ENCODE assay signal across 8 cellular contexts in genomic region chrX:51892921-51893745, GRCh38. TPM values are rescaled to one million over a fixed set of nuclear protein-coding genes. Genes with fewer than 3 reads are reported as not detected.
DNase-seq lines count a peak whose midpoint lies in the region; ATAC-seq and TF ChIP-seq lines count a peak whose summit lies in the region.

Gene MAGED1 (plus strand): TSS chrX:51893623. CDS start chrX:51894305, 682 bp downstream.

- peaks cover 0 to 1% of the 10 kb centered on the region in 2 donors for H3K9me3 ChIP-seq in lung (ENCODE audit: control insufficient read depth in 2 of 2, insufficient read depth in 1 of 2, low read length in 1 of 2)

- DNase-seq in AG09319 (ENCODE audit: extremely low read depth, low read depth) (peak; percentile 89), NCI-H526 treated with DMSO at 0.1 percent for 48 hours (lab: John Stamatoyannopoulos, UW) (peak; percentile 75), lung (ENCODE audit: low spot score) (peak; percentile 89)
- DNase-seq in effector CD8-positive, alpha-beta T cell (lab: John Stamatoyannopoulos, UW): peak; percentile 73
- DNase-seq in stimulated activated CD4-positive, alpha-beta T cell treated with anti-CD3 and anti-CD28 coated beads, TNF-alpha, amount 100 ng/mL, for 4 hours (ENCODE audit: low read depth in 3 of 3): peak; percentile 44 to 70 (median 59)

- peak within 1 kb of the TSS; percentile 47 for H3K4me3 ChIP-seq in lung

- H3K36me3 ChIP-seq in lung (ENCODE audit: control insufficient read depth in 2 of 2, insufficient read depth in 2 of 2, low read length in 2 of 2): peaks cover 0 to 1% of the 10 kb centered on the region in 2 donors

- 1 to 26% methylated on average over 28 to 35 of the region's 35 CpGs for WGBS in lung, 2 donors

- CTCF ChIA-PET in activated CD8-positive, alpha-beta memory T cell treated with anti-CD3 and anti-CD28 coated beads for 36 hours (lab: Charles Lee): no interaction called here

- H3K27ac ChIP-seq in lung (ENCODE audit: low read depth in 1 of 2, low read length in 1 of 2): peak within 1 kb of the TSS; percentile 55 to 71

- peaks cover 0 to 7% of the 10 kb centered on the region in 2 donors for H3K4me1 ChIP-seq in lung (ENCODE audit: control insufficient read depth in 2 of 2, insufficient read depth in 2 of 2, low read length in 2 of 2)

- ATAC-seq in GM19023 (IDR thresholded peaks at IDR 0.05; ENCODE audit: unreplicated experiment) (peak; percentile 67), HG03342 (IDR thresholded peaks at IDR 0.05; ENCODE audit: unreplicated experiment) (peak; percentile 66), lung (ENCODE audit: insufficient read depth, low FRiP score) (peak; percentile 84)

- no peaks in the 10 kb centered on the region for H3K27me3 ChIP-seq in lung (ENCODE audit: control insufficient read depth, insufficient read depth)

- TF ChIP-seq CTCF in AG09319 (IDR thresholded peaks at IDR 0.05; ENCODE audit: low read depth, low read length) (no peak), lung (IDR thresholded peaks at IDR 0.05; ENCODE audit: control extremely low read depth, extremely low read depth) (no peak)

- POLR2A ChIA-PET in activated CD8-positive, alpha-beta memory T cell treated with anti-CD3 and anti-CD28 coated beads for 36 hours (lab: Charles Lee): interaction anchor here (0.5 kb wide), 1 partner anchor 1823 kb away, joined by 6 read pairs; no protein-coding TSS in a partner anchor

RNA-seq across cellular contexts. Expression of gene MAGED1, which starts in this region (rescaled TPM):
- total RNA-seq in activated CD8-positive, alpha-beta memory T cell treated with anti-CD3 and anti-CD28 coated beads for 36 hours: 10 to 100 TPM; 33.5 to 33.9 TPM
- total RNA-seq in lung: 100 to 1,000 TPM; 108 to 111 TPM
- 10 to 100 TPM; 28.3 to 38.3 TPM for polyA plus RNA-seq in lung

Comparison
In these comparisons a context has a peak if more than half of its experiments do, and no peak if none do; other contexts are left out.
1. Peak in every context shown above with its lines: DNase-seq, ATAC-seq, H3K4me3 ChIP-seq and H3K27ac ChIP-seq.